8 cellular contexts compared by ENCODE assay signal in genomic region chr5:62720036-62720441, GRCh38.
A peak's percentile ranks its signal among the peaks of the same experiment; 100 is the strongest.
DNase-seq lines count a peak whose midpoint lies in the region; ATAC-seq and TF ChIP-seq lines count a peak whose summit lies in the region.

No MANE protein-coding gene starts in this region.

- TF ChIP-seq CTCF in GM12865 (IDR thresholded peaks at IDR 0.05; ENCODE audit: insufficient read depth, low read depth, low read length, missing control alignments) = peak; percentile 45
- TF ChIP-seq CTCF in esophagus muscularis mucosa (IDR thresholded peaks at IDR 0.05) = no peak

- TF ChIP-seq POLR2A in esophagus muscularis mucosa (IDR thresholded peaks at IDR 0.05; ENCODE audit: low read depth) = no peak

- no peaks in the 10 kb centered on the region for H3K36me3 Mint-ChIP-seq in activated T-cell treated with anti-CD3 and anti-CD28 coated beads, Interleukin-2, amount 50 U/mL, for 72 hours (ENCODE audit: insufficient read depth in 2 of 2)
- H3K36me3 Mint-ChIP-seq in memory B cell = no peaks in the 10 kb centered on the region

- H3K27me3 Mint-ChIP-seq in activated T-cell treated with anti-CD3 and anti-CD28 coated beads, Interleukin-2, amount 50 U/mL, for 72 hours (ENCODE audit: low read depth) = peaks cover 21% of the 10 kb centered on the region
- peaks cover 14% of the 10 kb centered on the region for H3K27me3 Mint-ChIP-seq in memory B cell

- intact Hi-C loops in esophagus muscularis mucosa (cut with DNase I) = no loop called here

- no peak overlapping the region for H3K4me3 Mint-ChIP-seq in activated T-cell treated with anti-CD3 and anti-CD28 coated beads, Interleukin-2, amount 50 U/mL, for 72 hours
- no peak overlapping the region for H3K4me3 Mint-ChIP-seq in memory B cell

- H3K4me1 ChIP-seq in esophagus muscularis mucosa = no peaks in the 10 kb centered on the region

- no peak for TF ChIP-seq EP300 in esophagus muscularis mucosa (IDR thresholded peaks at IDR 0.05)

- H3K4me3 ChIP-seq in GM12865 (ENCODE audit: low read depth, low read length) (no peak overlapping the region), esophagus muscularis mucosa (no peak overlapping the region)
- no peak overlapping the region for H3K4me3 ChIP-seq in Jurkat, Clone E6-1 (ENCODE audit: low read length)

- no peaks in the 10 kb centered on the region for H3K9me3 Mint-ChIP-seq in activated T-cell treated with anti-CD3 and anti-CD28 coated beads, Interleukin-2, amount 50 U/mL, for 72 hours
- no peaks in the 10 kb centered on the region for H3K9me3 Mint-ChIP-seq in memory B cell

- peak; percentile 18 for DNase-seq in AG08395 (ENCODE audit: low spot score)
- peak; percentile 70 for DNase-seq in GM12865 (ENCODE audit: low read depth)
- peak; percentile 22 for DNase-seq in H4 (ENCODE audit: low spot score)
- peak; percentile 23 for DNase-seq in Jurkat, Clone E6-1 (ENCODE audit: low read depth, low spot score)
- DNase-seq in activated T-cell treated with anti-CD3 and anti-CD28 coated beads, Interleukin-2, amount 50 U/mL, for 72 hours = peak in 1 of 2 donors; percentile 7
- no peak for DNase-seq in memory B cell (ENCODE audit: low spot score in 2 of 2)
- DNase-seq in NCI-H226 = no peak
- no peak for DNase-seq in esophagus muscularis mucosa (ENCODE audit: extremely low spot score)

- no peak overlapping the region for H3K27ac ChIP-seq in esophagus muscularis mucosa (replicated peaks in 1 of 4)

- H3K36me3 ChIP-seq in esophagus muscularis mucosa = no peaks in the 10 kb centered on the region

- no peak overlapping the region for H3K27ac Mint-ChIP-seq in activated T-cell treated with anti-CD3 and anti-CD28 coated beads, Interleukin-2, amount 50 U/mL, for 72 hours
- H3K27ac Mint-ChIP-seq in memory B cell = no peak overlapping the region

- 21% methylated on average over 7 of the region's 7 CpGs for WGBS in esophagus muscularis mucosa

- H3K27me3 ChIP-seq in esophagus muscularis mucosa = peaks cover 0 to 6% (median 0%) of the 10 kb centered on the region in 4 donors

- H3K4me1 Mint-ChIP-seq in activated T-cell treated with anti-CD3 and anti-CD28 coated beads, Interleukin-2, amount 50 U/mL, for 72 hours (ENCODE audit: low read depth) = no peaks in the 10 kb centered on the region
- H3K4me1 Mint-ChIP-seq in memory B cell = no peaks in the 10 kb centered on the region

- peak; percentile 45 to 53 for ATAC-seq in activated T-cell treated with anti-CD3 and anti-CD28 coated beads, Interleukin-2, amount 50 U/mL, for 72 hours (replicated peaks in 1 of 2)
- peak; percentile 35 for ATAC-seq in memory B cell (ENCODE audit: low read depth)

- no peaks in the 10 kb centered on the region for H3K9me3 ChIP-seq in esophagus muscularis mucosa

Comparison
In these comparisons a context has a peak if more than half of its experiments do, and no peak if none do; other contexts are left out.
1. DNase-seq: peak in AG08395 (single experiment), GM12865 (single experiment), H4 (single experiment) and Jurkat, Clone E6-1 (single experiment); none in memory B cell (0 of 2), NCI-H226 (single experiment) and esophagus muscularis mucosa (single experiment).